15 cellular contexts compared by ENCODE assay signal in the genomic region with DNA sequence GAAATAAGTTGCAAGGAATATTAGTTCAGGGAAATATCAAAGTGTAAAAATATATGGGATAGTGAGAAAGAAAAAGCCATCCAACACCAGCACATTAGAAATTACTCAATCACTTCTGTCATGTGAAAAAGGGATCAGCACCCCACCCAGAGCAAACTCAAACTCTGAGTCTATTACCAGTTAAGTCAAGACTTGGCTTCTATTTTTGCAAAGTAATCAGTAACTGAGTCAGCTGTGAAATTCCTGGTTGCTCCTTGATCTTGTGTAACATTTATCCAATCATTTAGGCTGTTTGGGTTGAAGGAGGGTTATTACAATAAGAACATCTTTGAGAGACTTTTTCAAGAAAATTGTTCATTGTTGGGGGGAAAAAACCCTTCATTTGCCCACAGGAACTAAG. TPM values are rescaled to one million over a fixed set of nuclear protein-coding genes. Genes with fewer than 3 reads are reported as not detected.
DNase-seq lines count a peak whose midpoint lies in the region; ATAC-seq, FAIRE-seq and TF ChIP-seq lines count a peak whose summit lies in the region.
"Had no signal": no experiment of that assay in that cellular context is flagged by ENCODE, and none has a peak within 500 bp of the region (broad histone marks: within the 10 kb centered on the region; RNA-seq: fewer than 3 reads in every experiment).

No MANE protein-coding gene starts in this region.

- intact Hi-C loops in K562 (cut with micrococcal nuclease) (loop anchor here (2.0 to 5.0 kb wide), 3 partner anchors 13 to 327 kb away; no protein-coding TSS in a partner anchor), sigmoid colon (cut with DNase I) (loop anchor here (10.0 kb wide), 1 partner anchor 49 kb away; the partner anchor contains the start of gene SLC22A23)

- H3K9me1 ChIP-seq in K562 (ENCODE audit: control insufficient read depth, insufficient read depth, low read length): no peaks in the 10 kb centered on the region

- H3K27me3 ChIP-seq in K562 (ENCODE audit: control insufficient read depth in 2 of 2, insufficient read depth in 2 of 2, low read length in 2 of 2) (no peaks in the 10 kb centered on the region), gastroesophageal sphincter (no peaks in the 10 kb centered on the region), sigmoid colon (no peaks in the 10 kb centered on the region)
- H3K27me3 ChIP-seq: cardiac muscle cell had no signal

- no peaks in the 10 kb centered on the region; the same call in 2 of the 3 replicates for H3K79me2 ChIP-seq in K562 (ENCODE audit: control insufficient read depth, insufficient read depth, low read length)

- TF ChIP-seq EP300 in K562 (IDR thresholded peaks at IDR 0.05; ENCODE audit: low read length) (no peak), gastroesophageal sphincter (IDR thresholded peaks at IDR 0.05) (no peak), sigmoid colon (IDR thresholded peaks at IDR 0.05) (no peak)

- H3K27ac ChIP-seq in K562 (ENCODE audit: extremely low read depth, low read depth, low read length) (no peak overlapping the region; the same call in 2 of the 3 replicates), gastroesophageal sphincter (peak overlapping the region in 1 of 4 donors; percentile 39), sigmoid colon (peak overlapping the region in 1 of 4 donors; percentile 15)
- H3K27ac ChIP-seq: cardiac muscle cell, SK-N-MC had no signal

- H3K36me3 ChIP-seq in K562 (ENCODE audit: control insufficient read depth, insufficient read depth, low read length) (no peaks in the 10 kb centered on the region), gastroesophageal sphincter (peaks cover 0 to 16% of the 10 kb centered on the region in 2 donors), sigmoid colon (peaks cover 0 to 11% (median 0%) of the 10 kb centered on the region in 4 donors)
- H3K36me3 ChIP-seq: cardiac muscle cell had no signal

- no peaks in the 10 kb centered on the region for H4K20me1 ChIP-seq in K562 (replicated peaks; ENCODE audit: control insufficient read depth, insufficient read depth, low read length)

- H2AFZ ChIP-seq in K562 (ENCODE audit: low read depth, low read length): no peak overlapping the region

- POLR2A ChIA-PET in K562 (lab: Yijun Ruan, JAX): no interaction called here

- BruUV-seq in K562 (replicated peaks; lab: Mats Ljungman, UMichigan): no TSS peak

- peak; percentile 11 for FAIRE-seq in K562 (lab: Jason Lieb, UNC)
- FAIRE-seq: HTR-8/SVneo had no signal

- ATAC-seq in K562: no peak
- ATAC-seq in gastroesophageal sphincter: peak; percentile 86
- ATAC-seq in HG03342 (IDR thresholded peaks at IDR 0.05; ENCODE audit: unreplicated experiment): no peak
- ATAC-seq in GM18498 (IDR thresholded peaks at IDR 0.05; ENCODE audit: unreplicated experiment): no peak
- ATAC-seq: WTC11 had no signal

- TF ChIP-seq POLR2A in K562 (conservative IDR thresholded peaks at IDR 0.05) (no peak), gastroesophageal sphincter (IDR thresholded peaks at IDR 0.05) (no peak), sigmoid colon (IDR thresholded peaks at IDR 0.05) (no peak)

- DNase-seq in GM03348 (ENCODE audit: low spot score) (peak; percentile 85), K562 (ENCODE audit: extremely low read depth in 1 of 4, low spot score in 3 of 4) (no peak), sigmoid colon (peak; percentile 42), EL (no peak), NOMO-1 treated with dmso at 0.1 percent for 144 hours (lab: John Stamatoyannopoulos, UW; ENCODE audit: unreplicated experiment) (no peak)
- DNase-seq: activated T-cell treated with anti-CD3 and anti-CD28 coated beads, Interleukin-2, amount 50 U/mL, for 24 hours; CD4-positive, alpha-beta T cell; NCI-H187 had no signal

- no peak overlapping the region for H3K4me3 ChIP-seq in K562
- H3K4me3 ChIP-seq in gastroesophageal sphincter: no peak overlapping the region
- H3K4me3 ChIP-seq in sigmoid colon: no peak overlapping the region
- H3K4me3 ChIP-seq: cardiac muscle cell, SK-N-MC had no signal

- TF ChIP-seq CTCF in K562 (IDR thresholded peaks at IDR 0.05 in 2 of 3, conservative IDR thresholded peaks at IDR 0.05 in 1 of 3; ENCODE audit: insufficient read depth in 2 of 3, low read depth in 1 of 3, low read length in 3 of 3) (no peak), gastroesophageal sphincter (IDR thresholded peaks at IDR 0.05) (no peak), sigmoid colon (IDR thresholded peaks at IDR 0.05) (no peak)

- H3K9ac ChIP-seq in K562 (ENCODE audit: insufficient read depth in 1 of 2, low read depth in 2 of 2, low read length in 2 of 2): no peak overlapping the region

- no peak for TF ChIP-seq RAD21 in K562 (CRISPR knock-in tag; conservative IDR thresholded peaks at IDR 0.05 in 1 of 2, IDR thresholded peaks at IDR 0.05 in 1 of 2)

- peaks cover 34 to 74% of the 10 kb centered on the region in 2 experiments for H3K4me1 ChIP-seq in K562 (replicated peaks in 1 of 2; ENCODE audit: control insufficient read depth in 2 of 2, insufficient read depth in 2 of 2, low read length in 2 of 2)
- H3K4me1 ChIP-seq in gastroesophageal sphincter: peaks cover 0 to 49% (median 10%) of the 10 kb centered on the region in 3 donors
- H3K4me1 ChIP-seq in sigmoid colon: peaks cover 0 to 38% (median 25%) of the 10 kb centered on the region in 4 donors

- H3K4me2 ChIP-seq in K562 (ENCODE audit: insufficient read depth, low read length): no peak overlapping the region

- H3K9me3 ChIP-seq in K562 (replicated peaks; ENCODE audit: control insufficient read depth, insufficient read depth, low read depth, low read length) (no peaks in the 10 kb centered on the region), gastroesophageal sphincter (no peaks in the 10 kb centered on the region), sigmoid colon (no peaks in the 10 kb centered on the region)

- in situ Hi-C loops in K562 (cut with MboI): no loop called here

- CTCF ChIA-PET in K562 (lab: Yijun Ruan, JAX; ENCODE audit: low intra/inter-chr PET ratio): no interaction called here

TF ChIP-seq in K562, 482 proteins besides CTCF, POLR2A, EP300 and RAD21 (continues in another document):
- TF ChIP-seq ZNF449 (CRISPR knock-in tag; IDR thresholded peaks at IDR 0.05) (no peak), ZZZ3 (IDR thresholded peaks at IDR 0.05) (no peak), ZC3H4 (CRISPR knock-in tag; IDR thresholded peaks at IDR 0.05; ENCODE audit: borderline replicate concordance) (no peak), CEBPG (CRISPR knock-in tag; IDR thresholded peaks at IDR 0.05) (no peak), CEBPG (tag; conservative IDR thresholded peaks at IDR 0.05 in 1 of 2, IDR thresholded peaks at IDR 0.05 in 1 of 2) (peak in 1 of 2 experiments; percentile 49; a peak in 1 of 4 replicates), MAFG (tag; conservative IDR thresholded peaks at IDR 0.05) (peak; percentile 65), ZNF445 (CRISPR knock-in tag; IDR thresholded peaks at IDR 0.05; ENCODE audit: low read depth) (no peak), NFE2 (IDR thresholded peaks at IDR 0.05; ENCODE audit: low read depth) (peak; percentile 16; the same call in 1 of the 2 replicates), NR2C1 (IDR thresholded peaks at IDR 0.05) (no peak), NR2C1 (tag; IDR thresholded peaks at IDR 0.05) (no peak), GTF2A2 (tag; IDR thresholded peaks at IDR 0.05) (no peak)

RNA-seq across cellular contexts. Expression of gene SLC22A23, which starts 51.2 kb away (rescaled TPM):
- 37.5 and 58.5 TPM in 2 replicates for total RNA-seq in K562 (2011; cell fraction: chromatin; rRNA removed; ENCODE audit: low replicate concordance)
- 38.7 and 44.9 TPM in 2 replicates for total RNA-seq in K562 (2011; cell fraction: nucleolus; rRNA removed)
- 41.6 and 49.3 TPM in 2 replicates for total RNA-seq in K562 (2011; cell fraction: nucleoplasm; rRNA removed)
- total RNA-seq in K562 (2014; rRNA removed): 4.0 TPM in 2 replicates
- 1.6 and 1.9 TPM in 2 replicates for total RNA-seq in K562 (2014; rRNA removed; fragmentation: Illumina TruSeq; extraction: Trizol)
- 1.1 and 1.2 TPM in 2 replicates for total RNA-seq in K562 (2015; rRNA removed; fragmentation: Illumina TruSeq; extraction: Trizol)
- 7.3 and 8.7 TPM in 2 replicates for total RNA-seq in K562 (2021)
- 2.1 and 3.2 TPM in 2 replicates for polyA plus RNA-seq in K562 (2011; rRNA removed)
- polyA plus RNA-seq in K562 (2011; cell fraction: cytosol; rRNA removed): 3.3 and 3.5 TPM in 2 replicates
- polyA plus RNA-seq in K562 (2011; cell fraction: nucleus; rRNA removed): 7.3 and 12.9 TPM in 2 replicates
- 3.6 and 8.0 TPM in 2 replicates for polyA plus RNA-seq in K562 (2012)
- polyA plus RNA-seq in K562 (2014; fragmentation: Illumina TruSeq; extraction: Trizol): 4.1 and 5.4 TPM in 2 replicates
- polyA plus RNA-seq in K562 (2014; fragmentation: Nextera tagmentation; extraction: Ambion mirVana): under 1 TPM; 0.30 to 0.32 TPM
- 2.5 and 4.7 TPM in 2 replicates for polyA plus RNA-seq in K562 (2014; rRNA removed)
- polyA minus RNA-seq in K562 (2011; rRNA and poly(A)+ RNA removed): 6.7 and 10.2 TPM in 2 replicates
- polyA minus RNA-seq in K562 (2011; cell fraction: cytosol; rRNA and poly(A)+ RNA removed): 5.6 and 7.4 TPM in 2 replicates
- polyA minus RNA-seq in K562 (2011; cell fraction: nucleus; rRNA and poly(A)+ RNA removed): 13.2 and 15.6 TPM in 2 replicates
- total RNA-seq in gastroesophageal sphincter: 10 to 100 TPM in 1 of 4 donors, 1 to 10 TPM in 3; 6.2 to 10.8 (median 7.8) TPM
- 10 to 100 TPM in 2 of 4 donors, 1 to 10 TPM in 2; 8.1 to 16.9 (median 10.7) TPM for total RNA-seq in sigmoid colon
- 10 to 100 TPM; 12.0 to 18.7 (median 13.9) TPM for polyA plus RNA-seq in sigmoid colon

Comparison
In these comparisons a context has a peak if more than half of its experiments do, and no peak if none do; other contexts are left out.
1. DNase-seq: peak in GM03348 (single experiment) and sigmoid colon (single experiment); none in K562 (0 of 4), EL (single experiment) and NOMO-1 treated with dmso at 0.1 percent for 144 hours (single experiment).